Comparison of ENCODE assay signal across 7 cellular contexts in genomic region chr7:127487381-127487780, GRCh38.
"Had no signal": no experiment of that assay in that cellular context is flagged by ENCODE, and none has a peak within 500 bp of the region (broad histone marks: within the 10 kb centered on the region; RNA-seq: fewer than 3 reads in every experiment).

No MANE protein-coding gene starts in this region.

- H3K9ac ChIP-seq: KMS-11 had no signal

- H3K4me3 ChIP-seq: GM23338 had no signal

- H3K27ac ChIP-seq: HL-60, KMS-11 had no signal

- DNase-seq: H9, HFFc6, KBM-7 had no signal

- H3K4me3 Mint-ChIP-seq: GM23338, H9, HFFc6, IgD-negative memory B cell had no signal

- H3K9me3 Mint-ChIP-seq: GM23338, HFFc6, IgD-negative memory B cell had no signal

- H3K4me1 Mint-ChIP-seq: GM23338, H9, IgD-negative memory B cell had no signal

- H3K4me2 ChIP-seq: GM23338, KMS-11 had no signal

- H3K27ac Mint-ChIP-seq: GM23338, H9, HFFc6, IgD-negative memory B cell had no signal
